In genomic region chr6:108557494-108558371, GRCh38 we compare ENCODE assay signal across 8 cellular contexts. TPM values are rescaled to one million over a fixed set of nuclear protein-coding genes. Genes with fewer than 3 reads are reported as not detected.
DNase-seq lines count a peak whose midpoint lies in the region; TF ChIP-seq lines count a peak whose summit lies in the region.

No MANE protein-coding gene starts in this region.

- H3K36me3 Mint-ChIP-seq in HFFc6 (ENCODE audit: low read depth), result peaks cover 12% of the 10 kb centered on the region

- H3K27ac Mint-ChIP-seq in HFFc6, result peak overlapping the region; percentile 88

- H3K27me3 ChIP-seq in BE2C, result no peaks in the 10 kb centered on the region

- H3K9me3 ChIP-seq in BE2C, result no peaks in the 10 kb centered on the region

- H3K9me3 Mint-ChIP-seq in HFFc6, result no peaks in the 10 kb centered on the region

- peak overlapping the region; percentile 96 for H3K4me3 Mint-ChIP-seq in HFFc6

- peaks cover 27% of the 10 kb centered on the region for H3K4me1 Mint-ChIP-seq in HFFc6 (ENCODE audit: low read depth)

- peak overlapping the region; percentile 69 for H3K4me3 ChIP-seq in BE2C (ENCODE audit: low read depth, low read length)

- H3K36me3 ChIP-seq in BE2C, result no peaks in the 10 kb centered on the region

- DNase-seq in BE2C (peak; percentile 87), HFFc6 (peak; percentile 61), NCI-H748 treated with DMSO at 0.1 percent for 48 hours (lab: John Stamatoyannopoulos, UW) (peak; percentile 80), lung microvascular endothelial cell (ENCODE audit: low read depth in 2 of 2) (peak; percentile 77 to 87), DMS79 (lab: John Stamatoyannopoulos, UW) (no peak)
- peak; percentile 36 to 74 for DNase-seq in activated CD8-positive, alpha-beta memory T cell treated with anti-CD3 and anti-CD28 coated beads for 1 hour (ENCODE audit: extremely low read depth in 1 of 2, low read depth in 1 of 2)
- DNase-seq in effector CD4-positive, alpha-beta T cell, result peak; percentile 77
- peak; percentile 37 to 65 (median 38) for DNase-seq in stimulated activated CD4-positive, alpha-beta T cell treated with anti-CD3 and anti-CD28 coated beads, TNF-alpha, amount 100 ng/mL, for 48 hours (ENCODE audit: low read depth in 3 of 3)

- peaks cover 13% of the 10 kb centered on the region for H3K27me3 Mint-ChIP-seq in HFFc6 (ENCODE audit: insufficient read depth)

- H3K4me1 ChIP-seq in BE2C, result peaks cover 5% of the 10 kb centered on the region

- TF ChIP-seq CTCF in BE2C (IDR thresholded peaks at IDR 0.05; ENCODE audit: low read depth, low read length) (0 out of 2 replicates have a peak, but pooled peaks have one; percentile 14), HFFc6 (IDR thresholded peaks at IDR 0.05) (0 out of 2 replicates have a peak, but pooled peaks have one; percentile 28)

RNA-seq across cellular contexts. Expression of gene FOXO3, which starts 3.0 kb away (rescaled TPM):
- 25.3 TPM for polyA plus RNA-seq in BE2C (2012; ENCODE audit: insufficient read depth, insufficient read length, low read depth)
- total RNA-seq in HFFc6 (2021; fragmentation: NEBNext Ultra II Directional; extraction: Animal tissue kit (Norgen Biotek cat#: 25700)), result 10 to 100 TPM; 21.1 to 28.9 (median 24.2) TPM
- total RNA-seq in lung microvascular endothelial cell, result 10.2 and 13.9 TPM in 2 replicates
